Comparison of ENCODE assay signal across 1 cellular context in genomic region chr6:20241102-20241501, GRCh38.
TF ChIP-seq lines count a peak whose summit lies in the region.

No MANE protein-coding gene starts in this region.

TF ChIP-seq in HEK293, 187 proteins besides CTCF, POLR2A, EP300 and RAD21 (continued from another document):
- TF ChIP-seq, protein P1, sequence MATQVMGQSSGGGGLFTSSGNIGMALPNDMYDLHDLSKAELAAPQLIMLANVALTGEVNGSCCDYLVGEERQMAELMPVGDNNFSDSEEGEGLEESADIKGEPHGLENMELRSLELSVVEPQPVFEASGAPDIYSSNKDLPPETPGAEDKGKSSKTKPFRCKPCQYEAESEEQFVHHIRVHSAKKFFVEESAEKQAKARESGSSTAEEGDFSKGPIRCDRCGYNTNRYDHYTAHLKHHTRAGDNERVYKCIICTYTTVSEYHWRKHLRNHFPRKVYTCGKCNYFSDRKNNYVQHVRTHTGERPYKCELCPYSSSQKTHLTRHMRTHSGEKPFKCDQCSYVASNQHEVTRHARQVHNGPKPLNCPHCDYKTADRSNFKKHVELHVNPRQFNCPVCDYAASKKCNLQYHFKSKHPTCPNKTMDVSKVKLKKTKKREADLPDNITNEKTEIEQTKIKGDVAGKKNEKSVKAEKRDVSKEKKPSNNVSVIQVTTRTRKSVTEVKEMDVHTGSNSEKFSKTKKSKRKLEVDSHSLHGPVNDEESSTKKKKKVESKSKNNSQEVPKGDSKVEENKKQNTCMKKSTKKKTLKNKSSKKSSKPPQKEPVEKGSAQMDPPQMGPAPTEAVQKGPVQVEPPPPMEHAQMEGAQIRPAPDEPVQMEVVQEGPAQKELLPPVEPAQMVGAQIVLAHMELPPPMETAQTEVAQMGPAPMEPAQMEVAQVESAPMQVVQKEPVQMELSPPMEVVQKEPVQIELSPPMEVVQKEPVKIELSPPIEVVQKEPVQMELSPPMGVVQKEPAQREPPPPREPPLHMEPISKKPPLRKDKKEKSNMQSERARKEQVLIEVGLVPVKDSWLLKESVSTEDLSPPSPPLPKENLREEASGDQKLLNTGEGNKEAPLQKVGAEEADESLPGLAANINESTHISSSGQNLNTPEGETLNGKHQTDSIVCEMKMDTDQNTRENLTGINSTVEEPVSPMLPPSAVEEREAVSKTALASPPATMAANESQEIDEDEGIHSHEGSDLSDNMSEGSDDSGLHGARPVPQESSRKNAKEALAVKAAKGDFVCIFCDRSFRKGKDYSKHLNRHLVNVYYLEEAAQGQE (tag by site-specific recombination; IDR thresholded peaks at IDR 0.05) = 0 out of 2 replicates have a peak, but pooled peaks have one; percentile 36
- TF ChIP-seq, protein P2, sequence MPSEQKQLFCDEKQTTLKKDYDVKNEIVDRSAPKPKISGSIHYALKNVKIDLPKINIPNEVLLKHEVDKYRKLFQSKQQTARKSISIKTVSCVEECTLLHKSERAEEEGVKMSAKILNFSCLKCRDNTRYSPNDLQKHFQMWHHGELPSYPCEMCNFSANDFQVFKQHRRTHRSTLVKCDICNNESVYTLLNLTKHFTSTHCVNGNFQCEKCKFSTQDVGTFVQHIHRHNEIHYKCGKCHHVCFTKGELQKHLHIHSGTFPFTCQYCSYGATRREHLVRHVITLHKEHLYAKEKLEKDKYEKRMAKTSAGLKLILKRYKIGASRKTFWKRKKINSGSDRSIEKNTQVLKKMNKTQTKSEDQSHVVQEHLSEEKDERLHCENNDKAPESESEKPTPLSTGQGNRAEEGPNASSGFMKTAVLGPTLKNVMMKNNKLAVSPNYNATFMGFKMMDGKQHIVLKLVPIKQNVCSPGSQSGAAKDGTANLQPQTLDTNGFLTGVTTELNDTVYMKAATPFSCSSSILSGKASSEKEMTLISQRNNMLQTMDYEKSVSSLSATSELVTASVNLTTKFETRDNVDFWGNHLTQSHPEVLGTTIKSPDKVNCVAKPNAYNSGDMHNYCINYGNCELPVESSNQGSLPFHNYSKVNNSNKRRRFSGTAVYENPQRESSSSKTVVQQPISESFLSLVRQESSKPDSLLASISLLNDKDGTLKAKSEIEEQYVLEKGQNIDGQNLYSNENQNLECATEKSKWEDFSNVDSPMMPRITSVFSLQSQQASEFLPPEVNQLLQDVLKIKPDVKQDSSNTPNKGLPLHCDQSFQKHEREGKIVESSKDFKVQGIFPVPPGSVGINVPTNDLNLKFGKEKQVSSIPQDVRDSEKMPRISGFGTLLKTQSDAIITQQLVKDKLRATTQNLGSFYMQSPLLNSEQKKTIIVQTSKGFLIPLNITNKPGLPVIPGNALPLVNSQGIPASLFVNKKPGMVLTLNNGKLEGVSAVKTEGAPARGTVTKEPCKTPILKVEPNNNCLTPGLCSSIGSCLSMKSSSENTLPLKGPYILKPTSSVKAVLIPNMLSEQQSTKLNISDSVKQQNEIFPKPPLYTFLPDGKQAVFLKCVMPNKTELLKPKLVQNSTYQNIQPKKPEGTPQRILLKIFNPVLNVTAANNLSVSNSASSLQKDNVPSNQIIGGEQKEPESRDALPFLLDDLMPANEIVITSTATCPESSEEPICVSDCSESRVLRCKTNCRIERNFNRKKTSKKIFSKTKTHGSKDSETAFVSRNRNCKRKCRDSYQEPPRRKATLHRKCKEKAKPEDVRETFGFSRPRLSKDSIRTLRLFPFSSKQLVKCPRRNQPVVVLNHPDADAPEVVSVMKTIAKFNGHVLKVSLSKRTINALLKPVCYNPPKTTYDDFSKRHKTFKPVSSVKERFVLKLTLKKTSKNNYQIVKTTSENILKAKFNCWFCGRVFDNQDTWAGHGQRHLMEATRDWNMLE (tag by site-specific recombination; conservative IDR thresholded peaks at IDR 0.05; ENCODE audit: low read depth) = peak; percentile 73; the same call in 1 of the 2 replicates
- peak; percentile 46; the same call in 1 of the 2 replicates for TF ChIP-seq ZBTB11 (tag by site-specific recombination; conservative IDR thresholded peaks at IDR 0.05; ENCODE audit: low read depth)
- no peak for TF ChIP-seq ZNF274 (IDR thresholded peaks at IDR 0.05; ENCODE audit: low read length)
- no peak for TF ChIP-seq ZNF274 (tag by site-specific recombination; IDR thresholded peaks at IDR 0.05; ENCODE audit: borderline replicate concordance)
